ENCODE assay signal across 8 cellular contexts in the genomic region with DNA sequence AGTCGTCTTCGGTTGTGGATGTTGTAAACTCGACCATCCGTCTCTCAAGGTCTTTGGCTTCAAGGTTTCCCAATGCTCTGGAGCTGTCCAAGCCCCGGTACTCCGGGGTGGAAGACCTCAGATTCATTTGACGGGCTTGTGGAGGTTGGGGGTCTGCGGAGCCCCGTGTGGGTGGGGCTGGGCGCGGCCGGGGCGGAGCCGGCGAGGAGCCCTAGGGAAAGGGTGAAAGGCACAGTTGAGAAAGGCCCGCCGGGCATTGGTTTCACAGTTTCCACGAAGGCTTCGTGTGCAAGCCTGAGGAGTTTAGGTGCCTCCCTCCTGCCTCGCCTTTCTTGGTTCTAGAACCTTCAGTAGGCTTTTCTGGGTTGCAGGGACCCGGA. TPM values are rescaled to one million over a fixed set of nuclear protein-coding genes. Genes with fewer than 3 reads are reported as not detected.
DNase-seq lines count a peak whose midpoint lies in the region; ATAC-seq and TF ChIP-seq lines count a peak whose summit lies in the region.

No MANE protein-coding gene starts in this region.

- H3K9me3 Mint-ChIP-seq in activated naive CD4-positive, alpha-beta T cell treated with anti-CD3 and anti-CD28 coated beads, Interleukin-2, amount 50 U/mL, for 24 hours = no peaks in the 10 kb centered on the region

- H3K4me1 Mint-ChIP-seq in activated naive CD4-positive, alpha-beta T cell treated with anti-CD3 and anti-CD28 coated beads, Interleukin-2, amount 50 U/mL, for 24 hours = peaks cover 48% of the 10 kb centered on the region

- 20 to 31% methylated on average over 21 of the region's 21 CpGs for whole genome bisulfite sequencing in body of pancreas, 2 donors
- WGBS in lower leg skin, 2 donors = 13 to 14% methylated on average over 21 of the region's 21 CpGs

- TF ChIP-seq CTCF in body of pancreas (IDR thresholded peaks at IDR 0.05) (no peak), lower leg skin (IDR thresholded peaks at IDR 0.05) (no peak), tibial artery (IDR thresholded peaks at IDR 0.05) (no peak)

- H3K4me3 ChIP-seq in body of pancreas (no peak overlapping the region), lower leg skin (ENCODE audit: low read depth, poor library complexity, severe bottlenecking) (peak overlapping the region; percentile 5), tibial artery (peak overlapping the region; percentile 53 to 62)

- H3K4me3 Mint-ChIP-seq in activated naive CD4-positive, alpha-beta T cell treated with anti-CD3 and anti-CD28 coated beads, Interleukin-2, amount 50 U/mL, for 24 hours = peak overlapping the region; percentile 91

- H3K36me3 ChIP-seq in body of pancreas (replicated peaks in 1 of 2; ENCODE audit: insufficient read depth in 1 of 2, low read depth in 2 of 2) (no peaks in the 10 kb centered on the region), tibial artery (no peaks in the 10 kb centered on the region)

- ATAC-seq in body of pancreas = no peak
- no peak for ATAC-seq in GM21423 (IDR thresholded peaks at IDR 0.05; ENCODE audit: unreplicated experiment)
- ATAC-seq in HG02798 (IDR thresholded peaks at IDR 0.05; ENCODE audit: poor library complexity, unreplicated experiment) = no peak

- H3K9me3 ChIP-seq in body of pancreas (no peaks in the 10 kb centered on the region), tibial artery (no peaks in the 10 kb centered on the region)

- no peak for DNase-seq in activated naive CD4-positive, alpha-beta T cell treated with anti-CD3 and anti-CD28 coated beads, Interleukin-2, amount 50 U/mL, for 16 hours
- DNase-seq in body of pancreas (peak in 1 of 4 donors; percentile 6), lower leg skin (ENCODE audit: low spot score in 2 of 2) (peak in 1 of 2 donors; percentile 84), tibial artery (peak in 1 of 2 donors; percentile 65), SKM-1 (lab: John Stamatoyannopoulos, UW; ENCODE audit: unreplicated experiment) (no peak)

- TF ChIP-seq POLR2A in body of pancreas (IDR thresholded peaks at IDR 0.05) (no peak), lower leg skin (IDR thresholded peaks at IDR 0.05) (no peak)

- H3K4me1 ChIP-seq in body of pancreas (peaks cover 26% of the 10 kb centered on the region), tibial artery (peaks cover 0 to 32% (median 14%) of the 10 kb centered on the region in 4 donors)

- peak overlapping the region; percentile 88 for H3K27ac Mint-ChIP-seq in activated naive CD4-positive, alpha-beta T cell treated with anti-CD3 and anti-CD28 coated beads, Interleukin-2, amount 50 U/mL, for 24 hours

- intact Hi-C loops in body of pancreas (cut with DNase I) (no loop called here), lower leg skin (cut with DNase I; ENCODE audit: low total_unique reads) (no loop called here), tibial artery (cut with DNase I; ENCODE audit: low total_unique reads) (loop anchor here (5.0 to 10.0 kb wide), 2 partner anchors 38 to 855 kb away; a partner anchor contains a TSS)

- no peaks in the 10 kb centered on the region for H3K27me3 ChIP-seq in body of pancreas
- no peaks in the 10 kb centered on the region for H3K27me3 ChIP-seq in tibial artery

- H3K36me3 Mint-ChIP-seq in activated naive CD4-positive, alpha-beta T cell treated with anti-CD3 and anti-CD28 coated beads, Interleukin-2, amount 50 U/mL, for 24 hours = no peaks in the 10 kb centered on the region

- H3K27me3 Mint-ChIP-seq in activated naive CD4-positive, alpha-beta T cell treated with anti-CD3 and anti-CD28 coated beads, Interleukin-2, amount 50 U/mL, for 24 hours = no peaks in the 10 kb centered on the region

- H3K27ac ChIP-seq in body of pancreas (peak overlapping the region in 3 of 4 donors; percentile 67 to 87 (median 73)), tibial artery (peak overlapping the region; percentile 75 to 82)

RNA-seq across cellular contexts. Expression of a gene that starts 0.4 kb away (rescaled TPM):
- total RNA-seq in body of pancreas (10 to 100 TPM; 28.8 to 45.5 TPM), lower leg skin (10 to 100 TPM; 17.2 to 24.1 (median 20.7) TPM)

Comparison
In these comparisons a context has a peak if more than half of its experiments do, and no peak if none do; other contexts are left out.
1. H3K4me3 ChIP-seq: peak in lower leg skin (single experiment) and tibial artery (2 of 2); none in body of pancreas (0 of 2).